In genomic region chr19:38676023-38676877, GRCh38 we compare ENCODE assay signal across 1 cellular context.
A peak's percentile ranks its signal among the peaks of the same experiment; 100 is the strongest.
TF ChIP-seq lines count a peak whose summit lies in the region.

No MANE protein-coding gene starts in this region.

TF ChIP-seq in K562, 482 proteins besides CTCF, POLR2A, EP300 and RAD21 (continued from another document):
- peak; percentile 97 for TF ChIP-seq CREB3L1 (IDR thresholded peaks at IDR 0.05; ENCODE audit: borderline replicate concordance, low read depth)
- no peak for TF ChIP-seq POLR3G (IDR thresholded peaks at IDR 0.05; ENCODE audit: extremely low read depth, insufficient read length, insufficient replicate concordance)
- peak; percentile 94 for TF ChIP-seq ZEB2 (IDR thresholded peaks at IDR 0.05)
- TF ChIP-seq FOXO4 (CRISPR knock-in tag; IDR thresholded peaks at IDR 0.05), result no peak
